25 cellular contexts compared by ENCODE assay signal in the genomic region with DNA sequence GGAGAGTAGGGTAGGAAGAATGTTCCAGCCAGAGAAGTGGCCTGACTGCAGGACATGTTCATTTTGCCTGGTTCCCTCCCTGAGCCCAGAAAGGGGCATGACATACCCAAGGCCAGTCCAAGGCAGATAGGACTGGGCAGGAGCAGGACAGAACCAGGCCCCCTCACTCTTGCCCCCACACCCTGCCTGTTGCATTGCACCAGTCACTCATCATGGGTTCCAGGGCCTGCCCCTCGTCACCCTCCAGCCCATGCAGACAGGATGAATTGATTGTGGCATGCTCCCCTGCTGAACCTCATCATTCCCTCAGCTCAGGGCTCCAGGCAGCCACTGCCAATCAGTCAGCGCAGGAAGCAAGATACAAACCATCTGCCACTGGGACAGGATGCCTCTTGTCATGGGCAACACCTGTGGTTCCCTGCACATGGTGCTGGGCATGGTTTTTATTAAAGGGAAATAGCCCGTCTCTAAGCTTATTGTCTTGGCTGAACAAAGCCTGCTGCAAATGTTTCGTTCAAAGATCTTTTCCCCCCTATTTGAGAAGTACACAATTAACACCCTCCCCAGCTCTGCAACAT. TPM values are rescaled to one million over a fixed set of nuclear protein-coding genes. Genes with fewer than 3 reads are reported as not detected.
A peak's percentile ranks its signal among the peaks of the same experiment; 100 is the strongest.
DNase-seq lines count a peak whose midpoint lies in the region; ATAC-seq and TF ChIP-seq lines count a peak whose summit lies in the region.
"Had no signal": no experiment of that assay in that cellular context is flagged by ENCODE, and none has a peak within 500 bp of the region (broad histone marks: within the 10 kb centered on the region; RNA-seq: fewer than 3 reads in every experiment).

No MANE protein-coding gene starts in this region.

- H3K9me3 Mint-ChIP-seq in natural killer cell treated with Interleukin-12 subunit alpha and Interleukin-12 subunit beta and Interleukin-15 and Interleukin-18, amount 100 ng/mL, for 72 hours, result no peaks in the 10 kb centered on the region
- H3K9me3 Mint-ChIP-seq in natural killer cell (no peaks in the 10 kb centered on the region), brain (peaks cover 6 to 30% (median 24%) of the 10 kb centered on the region in 5 experiments)
- H3K9me3 Mint-ChIP-seq: HFFc6 had no signal

- no peak overlapping the region for H3K27ac Mint-ChIP-seq in natural killer cell treated with Interleukin-12 subunit alpha and Interleukin-12 subunit beta and Interleukin-15 and Interleukin-18, amount 100 ng/mL, for 72 hours
- H3K27ac Mint-ChIP-seq in natural killer cell, result no peak overlapping the region
- H3K27ac Mint-ChIP-seq in brain, result peak overlapping the region in 3 of 5 experiments; percentile 21 to 32 (median 31)
- H3K27ac Mint-ChIP-seq: CD14-positive monocyte; CD8-positive, alpha-beta memory T cell; GM23338; H9; HFFc6 had no signal

- ATAC-seq in natural killer cell treated with Interleukin-12 subunit alpha and Interleukin-12 subunit beta and Interleukin-15 and Interleukin-18, amount 100 ng/mL, for 72 hours, result peak; percentile 39 to 54
- ATAC-seq in natural killer cell, result no peak
- no peak for ATAC-seq in GM18867 (IDR thresholded peaks at IDR 0.05; ENCODE audit: unreplicated experiment)
- no peak for ATAC-seq in HG02970 (IDR thresholded peaks at IDR 0.05; ENCODE audit: low FRiP score, unreplicated experiment)
- ATAC-seq: GM23338, Panc1 had no signal

- intact Hi-C loops in natural killer cell (cut with micrococcal nuclease), result no loop called here

- H3K4me1 Mint-ChIP-seq in natural killer cell treated with Interleukin-12 subunit alpha and Interleukin-12 subunit beta and Interleukin-15 and Interleukin-18, amount 100 ng/mL, for 72 hours (ENCODE audit: low read depth in 2 of 2), result no peaks in the 10 kb centered on the region
- H3K4me1 Mint-ChIP-seq in natural killer cell (no peaks in the 10 kb centered on the region), brain (no peaks in the 10 kb centered on the region)
- H3K4me1 Mint-ChIP-seq: CD14-positive monocyte; CD8-positive, alpha-beta memory T cell; GM23338; IgD-negative memory B cell had no signal

- TF ChIP-seq CTCF in natural killer cell (IDR thresholded peaks at IDR 0.05) (no peak), brain (conservative IDR thresholded peaks at IDR 0.05) (no peak)

- H3K4me3 Mint-ChIP-seq in natural killer cell treated with Interleukin-12 subunit alpha and Interleukin-12 subunit beta and Interleukin-15 and Interleukin-18, amount 100 ng/mL, for 72 hours, result no peak overlapping the region
- H3K4me3 Mint-ChIP-seq in natural killer cell, result no peak overlapping the region
- H3K4me3 Mint-ChIP-seq in brain, result no peak overlapping the region
- H3K4me3 Mint-ChIP-seq: CD14-positive monocyte; CD8-positive, alpha-beta memory T cell; GM23338; H9; HFFc6 had no signal

- no peak for DNase-seq in natural killer cell treated with Interleukin-12 subunit alpha and Interleukin-12 subunit beta and Interleukin-15 and Interleukin-18, amount 100 ng/mL, for 72 hours (ENCODE audit: low spot score)
- no peak for DNase-seq in natural killer cell
- peak; percentile 18 for DNase-seq in myocyte (ENCODE audit: low read depth)
- no peak for DNase-seq in mesenteric fat pad (ENCODE audit: low spot score)
- no peak for DNase-seq in activated effector memory CD4-positive, alpha-beta T cell treated with Interleukin-2 at 50 U/mL for 16 hours
- DNase-seq: 8988T; ACHN; BE2C; CD8-positive, alpha-beta memory T cell; DMS153; H9; HFFc6; MM.1S; NCI-H2081 treated with DMSO at 0.1 percent for 48 hours; NCI-H526 treated with DMSO at 0.1 percent for 48 hours; SHP77 treated with DMSO at 0.1 percent for 48 hours; SW 1271 had no signal

- peaks cover 18 to 28% of the 10 kb centered on the region in 2 donors for H3K27me3 Mint-ChIP-seq in natural killer cell treated with Interleukin-12 subunit alpha and Interleukin-12 subunit beta and Interleukin-15 and Interleukin-18, amount 100 ng/mL, for 72 hours
- H3K27me3 Mint-ChIP-seq in natural killer cell (ENCODE audit: low read depth in 2 of 2), result peaks cover 11 to 25% of the 10 kb centered on the region in 2 donors
- peaks cover 21% of the 10 kb centered on the region for H3K27me3 Mint-ChIP-seq in brain

- peaks cover 6% of the 10 kb centered on the region for H3K36me3 Mint-ChIP-seq in natural killer cell treated with Interleukin-12 subunit alpha and Interleukin-12 subunit beta and Interleukin-15 and Interleukin-18, amount 100 ng/mL, for 72 hours
- H3K36me3 Mint-ChIP-seq in natural killer cell (no peaks in the 10 kb centered on the region), brain (peaks cover 44% of the 10 kb centered on the region)
- H3K36me3 Mint-ChIP-seq: CD14-positive monocyte; CD8-positive, alpha-beta memory T cell had no signal

RNA-seq across cellular contexts. Expression of a gene that starts 48.9 kb away (rescaled TPM):
- under 1 TPM in 1 of 2 donors, not detected in 1; 0.11 TPM for total RNA-seq in natural killer cell treated with Interleukin-12 subunit alpha and Interleukin-12 subunit beta and Interleukin-15 and Interleukin-18, amount 100 ng/mL, for 72 hours
- total RNA-seq in natural killer cell, result not detected
- polyA plus RNA-seq in brain (ENCODE audit: insufficient read depth, low read depth, low replicate concordance), result 9.4 TPM
- 7.4 and 29.1 TPM in 2 replicates for total RNA-seq in myocyte
- 14.6 TPM for polyA plus RNA-seq in myocyte (2012)
- not detected for total RNA-seq in mesenteric fat pad
- total RNA-seq: CD8-positive, alpha-beta memory T cell; NCI-H460 had no signal
- polyA plus RNA-seq: CD14-positive monocyte; CD8-positive, alpha-beta memory T cell had no signal

Comparison
In these comparisons a context has a peak if more than half of its experiments do, and no peak if none do; other contexts are left out.
1. ATAC-seq: peak in natural killer cell treated with Interleukin-12 subunit alpha and Interleukin-12 subunit beta and Interleukin-15 and Interleukin-18, amount 100 ng/mL, for 72 hours (2 of 2); none in natural killer cell (0 of 3), GM18867 (single experiment) and HG02970 (single experiment).
2. H3K27ac Mint-ChIP-seq: peak in brain (3 of 5); none in natural killer cell treated with Interleukin-12 subunit alpha and Interleukin-12 subunit beta and Interleukin-15 and Interleukin-18, amount 100 ng/mL, for 72 hours (0 of 2) and natural killer cell (0 of 2).